Comparison of ENCODE assay signal across 8 cellular contexts in the genomic region with DNA sequence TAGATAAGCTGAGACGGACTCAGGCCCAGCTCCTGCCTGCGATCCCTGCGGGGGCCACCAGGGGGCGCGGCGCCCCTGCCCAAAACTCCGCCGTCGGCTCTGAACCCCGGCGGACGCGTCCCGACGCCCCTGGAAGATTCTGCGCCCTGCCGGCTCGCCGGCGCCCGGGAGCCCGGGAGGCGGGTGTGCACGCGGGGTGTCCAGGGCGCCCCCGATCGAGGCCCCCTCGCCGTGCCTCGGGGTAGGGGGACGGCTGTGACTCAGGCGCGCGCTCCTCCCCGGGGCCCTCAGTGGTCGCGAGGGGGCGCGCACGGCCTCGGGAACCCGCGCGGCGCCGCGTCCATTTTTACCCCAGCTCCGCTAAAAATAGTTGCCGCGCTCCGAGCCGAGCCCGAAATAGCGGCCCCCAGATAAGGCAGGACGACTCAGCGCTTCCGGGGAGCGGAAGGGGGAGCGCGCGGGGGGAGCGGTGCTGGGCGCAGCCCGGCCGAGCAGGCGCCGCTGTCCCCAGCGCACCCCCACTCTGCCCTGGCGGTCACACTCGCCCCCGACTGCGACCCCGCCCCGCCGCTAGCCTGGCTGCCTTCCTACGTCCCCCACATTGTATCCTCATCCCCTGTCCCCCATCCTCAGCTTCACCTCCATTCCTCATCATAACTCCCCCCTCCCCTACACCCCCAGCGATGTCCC. TPM values are rescaled to one million over a fixed set of nuclear protein-coding genes. Genes with fewer than 3 reads are reported as not detected.
A peak's percentile ranks its signal among the peaks of the same experiment; 100 is the strongest.
DNase-seq lines count a peak whose midpoint lies in the region; ATAC-seq and TF ChIP-seq lines count a peak whose summit lies in the region.

No MANE protein-coding gene starts in this region.

- TF ChIP-seq CTCF in lower lobe of right lung (IDR thresholded peaks at IDR 0.05), result peak; percentile 100

- no peaks in the 10 kb centered on the region for H3K27me3 Mint-ChIP-seq in activated CD4-positive, alpha-beta memory T cell treated with anti-CD3 and anti-CD28 coated beads for 36 hours

- intact Hi-C loops in activated CD4-positive, alpha-beta memory T cell treated with anti-CD3 and anti-CD28 coated beads for 36 hours (cut with micrococcal nuclease), result loop anchor here (1.0 to 2.0 kb wide), 2 partner anchors 15 to 40 kb away; no protein-coding TSS in a partner anchor
- intact Hi-C loops in lower lobe of right lung (cut with DNase I), result loop anchor here (5.0 kb wide), 1 partner anchor 38 kb away; no protein-coding TSS in a partner anchor

- H3K36me3 ChIP-seq in duodenal mucosa (ENCODE audit: control insufficient read depth in 1 of 2, insufficient read depth in 2 of 2, low read length in 2 of 2) (no peaks in the 10 kb centered on the region), lower lobe of right lung (no peaks in the 10 kb centered on the region)

- CTCF ChIA-PET in activated CD4-positive, alpha-beta memory T cell treated with anti-CD3 and anti-CD28 coated beads for 36 hours (lab: Charles Lee), result interaction anchor here (0.6 to 6.8 kb wide), 49 partner anchors 9 to 423 kb away, joined by 3 to 420 read pairs (median 5); a partner anchor contains a TSS

- H3K4me3 ChIP-seq in duodenal mucosa (ENCODE audit: low read depth in 1 of 2, low read length in 2 of 2) (peak overlapping the region; percentile 54 to 55), lower lobe of right lung (peak overlapping the region; percentile 78)

- H3K9me3 ChIP-seq in duodenal mucosa (ENCODE audit: control insufficient read depth in 1 of 2, low read length in 2 of 2), result no peaks in the 10 kb centered on the region
- no peaks in the 10 kb centered on the region for H3K9me3 ChIP-seq in lower lobe of right lung

- H3K36me3 Mint-ChIP-seq in activated CD4-positive, alpha-beta memory T cell treated with anti-CD3 and anti-CD28 coated beads for 36 hours, result no peaks in the 10 kb centered on the region

- H3K27ac ChIP-seq in duodenal mucosa (ENCODE audit: low read depth, low read length) (peak overlapping the region; percentile 70), lower lobe of right lung (peak overlapping the region; percentile 96)

- no peaks in the 10 kb centered on the region for H3K27me3 ChIP-seq in duodenal mucosa (ENCODE audit: control insufficient read depth in 1 of 2, insufficient read depth in 2 of 2, low read length in 2 of 2)
- H3K27me3 ChIP-seq in lower lobe of right lung (ENCODE audit: low read depth), result no peaks in the 10 kb centered on the region

- peak overlapping the region; percentile 51 to 72 for H3K9ac ChIP-seq in duodenal mucosa (ENCODE audit: low read depth in 1 of 2, low read length in 2 of 2)

- H3K9me3 Mint-ChIP-seq in activated CD4-positive, alpha-beta memory T cell treated with anti-CD3 and anti-CD28 coated beads for 36 hours, result no peaks in the 10 kb centered on the region

- POLR2A ChIA-PET in activated CD4-positive, alpha-beta memory T cell treated with anti-CD3 and anti-CD28 coated beads for 36 hours (lab: Charles Lee), result interaction anchor here (1.0 to 3.4 kb wide), 8 partner anchors 10 to 203 kb away, joined by 4 to 32 read pairs (median 6); a partner anchor contains a TSS

- peak; percentile 51 for ATAC-seq in GM18870 (IDR thresholded peaks at IDR 0.05; ENCODE audit: unreplicated experiment)
- ATAC-seq in HG03097 (IDR thresholded peaks at IDR 0.05; ENCODE audit: low FRiP score, unreplicated experiment), result peak; percentile 65
- peak; percentile 59 to 73 for ATAC-seq in lower lobe of right lung

- H3K4me1 Mint-ChIP-seq in activated CD4-positive, alpha-beta memory T cell treated with anti-CD3 and anti-CD28 coated beads for 36 hours (ENCODE audit: low read depth), result peaks cover 25% of the 10 kb centered on the region

- H3K4me3 Mint-ChIP-seq in activated CD4-positive, alpha-beta memory T cell treated with anti-CD3 and anti-CD28 coated beads for 36 hours, result peak overlapping the region; percentile 51

- peaks cover 15 to 20% of the 10 kb centered on the region in 2 donors for H3K4me1 ChIP-seq in duodenal mucosa (ENCODE audit: control insufficient read depth in 1 of 2, insufficient read depth in 2 of 2, low read length in 2 of 2)
- peaks cover 25% of the 10 kb centered on the region for H3K4me1 ChIP-seq in lower lobe of right lung

- peak overlapping the region; percentile 55 for H3K27ac Mint-ChIP-seq in activated CD4-positive, alpha-beta memory T cell treated with anti-CD3 and anti-CD28 coated beads for 36 hours

- DNase-seq in AG20443 (ENCODE audit: low spot score), result peak; percentile 75
- peak; percentile 90 for DNase-seq in NCI-H69 (lab: John Stamatoyannopoulos, UW)
- DNase-seq in activated CD4-positive, alpha-beta memory T cell treated with anti-CD3 and anti-CD28 coated beads for 36 hours, result peak; percentile 87
- DNase-seq in lower lobe of right lung, result peak; percentile 88
- peak; percentile 67 to 73 (median 73) for DNase-seq in stimulated activated CD4-positive, alpha-beta T cell treated with anti-CD3 and anti-CD28 coated beads, TNF-alpha, amount 100 ng/mL, for 4 hours (ENCODE audit: low read depth in 3 of 3)

RNA-seq across cellular contexts. Expression of a gene that starts 16.0 kb away (rescaled TPM):
- total RNA-seq in activated CD4-positive, alpha-beta memory T cell treated with anti-CD3 and anti-CD28 coated beads for 36 hours, result 10 to 100 TPM; 59.4 to 59.7 TPM
- 41.6 TPM for total RNA-seq in lower lobe of right lung

RNA-seq across cellular contexts. Expression of a gene that starts 28.1 kb away (rescaled TPM):
- total RNA-seq in activated CD4-positive, alpha-beta memory T cell treated with anti-CD3 and anti-CD28 coated beads for 36 hours, result 1 to 10 TPM; 3.7 to 5.9 TPM
- total RNA-seq in lower lobe of right lung, result 18.0 TPM

RNA-seq across cellular contexts. Expression of a gene that starts 33.3 kb away (rescaled TPM):
- total RNA-seq in activated CD4-positive, alpha-beta memory T cell treated with anti-CD3 and anti-CD28 coated beads for 36 hours, result 10 to 100 TPM; 11.1 to 12.6 TPM
- total RNA-seq in lower lobe of right lung, result 4.5 TPM

RNA-seq across cellular contexts. Expression of a gene that starts 34.8 kb away (rescaled TPM):
- 1 to 10 TPM; 8.1 to 9.2 TPM for total RNA-seq in activated CD4-positive, alpha-beta memory T cell treated with anti-CD3 and anti-CD28 coated beads for 36 hours
- 43.8 TPM for total RNA-seq in lower lobe of right lung

RNA-seq across cellular contexts. Expression of a gene that starts 57.1 kb away (rescaled TPM):
- total RNA-seq in activated CD4-positive, alpha-beta memory T cell treated with anti-CD3 and anti-CD28 coated beads for 36 hours, result 1 to 10 TPM; 1.5 to 2.2 TPM
- total RNA-seq in lower lobe of right lung, result 16.2 TPM

Comparison
In these comparisons a context has a peak if more than half of its experiments do, and no peak if none do; other contexts are left out.
1. Peak in every context shown above with its lines: DNase-seq, ATAC-seq, H3K4me3 ChIP-seq and H3K27ac ChIP-seq.